1 cellular context compared by ENCODE assay signal in the genomic region with DNA sequence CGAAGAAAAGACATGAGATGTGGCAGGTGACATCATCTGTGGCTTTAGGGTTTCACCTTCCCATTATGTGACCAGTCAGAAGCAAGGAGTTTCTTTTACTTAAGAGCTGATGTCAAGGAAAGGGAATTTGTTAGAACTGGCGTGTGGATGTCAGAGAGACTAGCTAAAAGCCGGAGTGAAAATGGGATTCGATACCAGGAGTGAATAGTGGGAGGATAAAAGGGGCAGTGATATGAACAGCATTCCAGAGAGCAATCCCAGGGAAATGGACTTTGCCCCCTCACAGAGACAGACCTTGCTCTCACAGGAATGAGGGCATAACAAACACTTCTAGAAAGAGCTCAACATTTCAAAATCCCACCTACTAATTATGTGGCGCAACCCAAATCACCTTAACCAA.
TF ChIP-seq lines count a peak whose summit lies in the region.

No MANE protein-coding gene starts in this region.

TF ChIP-seq in GM23338, 12 proteins besides CTCF, POLR2A, EP300 and RAD21 (continued from another document):
- TF ChIP-seq ZNF114 (CRISPR knock-in tag; IDR thresholded peaks at IDR 0.05), result no peak
